ENCODE assay signal across 18 cellular contexts in genomic region chrX:5870238-5870637, GRCh38.
"Had no signal": no experiment of that assay in that cellular context is flagged by ENCODE, and none has a peak within 500 bp of the region (broad histone marks: within the 10 kb centered on the region; RNA-seq: fewer than 3 reads in every experiment).

No MANE protein-coding gene starts in this region.

- H3K36me3 Mint-ChIP-seq: activated naive CD8-positive, alpha-beta T cell; natural killer cell had no signal

- H3K27ac Mint-ChIP-seq: activated naive CD8-positive, alpha-beta T cell; activated T-cell treated with anti-CD3 and anti-CD28 coated beads, Interleukin-2, amount 50 U/mL, for 72 hours; endodermal cell; natural killer cell had no signal

- DNase-seq: activated CD4-positive, alpha-beta T cell treated with anti-CD3 and anti-CD28 coated beads for 1 hour; activated CD4-positive, alpha-beta T cell treated with anti-CD3 and anti-CD28 coated beads, Interleukin-2, amount 50 U/mL, for 4 hours; activated gamma-delta T cell; activated T-cell treated with anti-CD3 and anti-CD28 coated beads, Interleukin-2, amount 50 U/mL, for 72 hours; central memory CD4-positive, alpha-beta T cell; dorsolateral prefrontal cortex; endodermal cell; heart right ventricle; natural killer cell; stimulated activated CD4-positive, alpha-beta T cell treated with anti-CD3 and anti-CD28 coated beads, Interleukin-2, amount 100 ng/mL, for 24 hours; stimulated activated naive CD4-positive, alpha-beta T cell treated with Interleukin-2 at 50 U/mL for 16 hours; T-helper 2 cell; transverse colon; WERI-Rb-1 had no signal

- H3K9ac ChIP-seq: parathyroid adenoma had no signal

- FAIRE-seq: colon had no signal

- ATAC-seq: activated T-cell treated with anti-CD3 and anti-CD28 coated beads, Interleukin-2, amount 50 U/mL, for 72 hours; natural killer cell had no signal

- H3K79me2 ChIP-seq: parathyroid adenoma had no signal

- H3K9me3 Mint-ChIP-seq: endodermal cell had no signal

- H3K27me3 ChIP-seq: heart right ventricle, neutrophil, transverse colon had no signal

- H2AFZ ChIP-seq: parathyroid adenoma had no signal

- H3K4me1 ChIP-seq: heart right ventricle, parathyroid adenoma, transverse colon had no signal

- H3K4me3 Mint-ChIP-seq: activated naive CD8-positive, alpha-beta T cell; activated T-cell treated with anti-CD3 and anti-CD28 coated beads, Interleukin-2, amount 50 U/mL, for 72 hours; endodermal cell; natural killer cell had no signal

- H3K4me3 ChIP-seq: dorsolateral prefrontal cortex, heart right ventricle, transverse colon had no signal

- H3K36me3 ChIP-seq: heart right ventricle, neutrophil, transverse colon, WERI-Rb-1 had no signal

- H3K9me3 ChIP-seq: heart right ventricle, neutrophil, transverse colon had no signal

- H3K27ac ChIP-seq: dorsolateral prefrontal cortex, heart right ventricle, neutrophil, parathyroid adenoma, transverse colon, WERI-Rb-1 had no signal

- H3K27me3 Mint-ChIP-seq: activated naive CD8-positive, alpha-beta T cell had no signal

- H3K4me1 Mint-ChIP-seq: natural killer cell had no signal
